1 cellular context compared by ENCODE assay signal in genomic region chr13:75326173-75327131, GRCh38.
TF ChIP-seq lines count a peak whose summit lies in the region.

No MANE protein-coding gene starts in this region.

TF ChIP-seq in GM12878, 131 proteins besides CTCF, POLR2A, EP300 and RAD21 (continued from another document):
- no peak for TF ChIP-seq TAF1 (IDR thresholded peaks at IDR 0.05; ENCODE audit: borderline replicate concordance, low read depth, low read length)
- TF ChIP-seq LARP7 (IDR thresholded peaks at IDR 0.05), result no peak
- no peak for TF ChIP-seq MXI1 (IDR thresholded peaks at IDR 0.05; ENCODE audit: low read depth, low read length)
- 0 out of 2 replicates have a peak, but pooled peaks have one; percentile 22 for TF ChIP-seq MLLT1 (IDR thresholded peaks at IDR 0.05)
- TF ChIP-seq ETV6 (conservative IDR thresholded peaks at IDR 0.05 in 1 of 2, IDR thresholded peaks at IDR 0.05 in 1 of 2; ENCODE audit: borderline replicate concordance in 1 of 2, low read depth in 1 of 2), result peak in 1 of 2 experiments; percentile 59; a peak in 1 of 4 replicates
- peak; percentile 53 to 83; a peak in 3 of 4 replicates for TF ChIP-seq SRF (IDR thresholded peaks at IDR 0.05; ENCODE audit: low read depth in 2 of 2, low read length in 2 of 2)
- TF ChIP-seq ZBTB40 (IDR thresholded peaks at IDR 0.05; ENCODE audit: borderline replicate concordance), result no peak
- TF ChIP-seq CREB1 (IDR thresholded peaks at IDR 0.05; ENCODE audit: low read depth), result peak; percentile 63; the same call in 1 of the 2 replicates
- TF ChIP-seq CEBPB (IDR thresholded peaks at IDR 0.05; ENCODE audit: borderline replicate concordance in 1 of 2, low read depth in 2 of 2, low read length in 2 of 2), result no peak
- TF ChIP-seq HDAC6 (IDR thresholded peaks at IDR 0.05; ENCODE audit: unreplicated experiment), result no peak
- no peak; the same call in 1 of the 2 replicates for TF ChIP-seq TCF7 (IDR thresholded peaks at IDR 0.05; ENCODE audit: borderline replicate concordance)
- TF ChIP-seq IKZF2 (IDR thresholded peaks at IDR 0.05), result no peak
- no peak for TF ChIP-seq CREM (IDR thresholded peaks at IDR 0.05; ENCODE audit: low read depth)
- TF ChIP-seq PAX5 (IDR thresholded peaks at IDR 0.05; ENCODE audit: borderline replicate concordance, low read depth, low read length), result no peak
- no peak for TF ChIP-seq DPF2 (IDR thresholded peaks at IDR 0.05)
- TF ChIP-seq, protein P1, sequence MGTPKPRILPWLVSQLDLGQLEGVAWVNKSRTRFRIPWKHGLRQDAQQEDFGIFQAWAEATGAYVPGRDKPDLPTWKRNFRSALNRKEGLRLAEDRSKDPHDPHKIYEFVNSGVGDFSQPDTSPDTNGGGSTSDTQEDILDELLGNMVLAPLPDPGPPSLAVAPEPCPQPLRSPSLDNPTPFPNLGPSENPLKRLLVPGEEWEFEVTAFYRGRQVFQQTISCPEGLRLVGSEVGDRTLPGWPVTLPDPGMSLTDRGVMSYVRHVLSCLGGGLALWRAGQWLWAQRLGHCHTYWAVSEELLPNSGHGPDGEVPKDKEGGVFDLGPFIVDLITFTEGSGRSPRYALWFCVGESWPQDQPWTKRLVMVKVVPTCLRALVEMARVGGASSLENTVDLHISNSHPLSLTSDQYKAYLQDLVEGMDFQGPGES (IDR thresholded peaks at IDR 0.05), result no peak
- TF ChIP-seq SP1 (IDR thresholded peaks at IDR 0.05; ENCODE audit: low read depth, low read length), result no peak
- TF ChIP-seq NFYA (IDR thresholded peaks at IDR 0.05; ENCODE audit: borderline replicate concordance, low read depth, low read length), result no peak
- TF ChIP-seq, protein P2, sequence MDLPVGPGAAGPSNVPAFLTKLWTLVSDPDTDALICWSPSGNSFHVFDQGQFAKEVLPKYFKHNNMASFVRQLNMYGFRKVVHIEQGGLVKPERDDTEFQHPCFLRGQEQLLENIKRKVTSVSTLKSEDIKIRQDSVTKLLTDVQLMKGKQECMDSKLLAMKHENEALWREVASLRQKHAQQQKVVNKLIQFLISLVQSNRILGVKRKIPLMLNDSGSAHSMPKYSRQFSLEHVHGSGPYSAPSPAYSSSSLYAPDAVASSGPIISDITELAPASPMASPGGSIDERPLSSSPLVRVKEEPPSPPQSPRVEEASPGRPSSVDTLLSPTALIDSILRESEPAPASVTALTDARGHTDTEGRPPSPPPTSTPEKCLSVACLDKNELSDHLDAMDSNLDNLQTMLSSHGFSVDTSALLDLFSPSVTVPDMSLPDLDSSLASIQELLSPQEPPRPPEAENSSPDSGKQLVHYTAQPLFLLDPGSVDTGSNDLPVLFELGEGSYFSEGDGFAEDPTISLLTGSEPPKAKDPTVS (IDR thresholded peaks at IDR 0.05; ENCODE audit: low read depth, low read length), result no peak
- TF ChIP-seq RB1 (IDR thresholded peaks at IDR 0.05; ENCODE audit: borderline replicate concordance), result no peak
- TF ChIP-seq ATF2 (IDR thresholded peaks at IDR 0.05; ENCODE audit: low read length), result no peak
- TF ChIP-seq CHD1 (IDR thresholded peaks at IDR 0.05; ENCODE audit: low read depth, low read length), result no peak
- TF ChIP-seq CHD4 (IDR thresholded peaks at IDR 0.05), result no peak
- no peak for TF ChIP-seq USF2 (IDR thresholded peaks at IDR 0.05; ENCODE audit: borderline replicate concordance, low read depth, low read length)
- no peak for TF ChIP-seq NR2C1 (IDR thresholded peaks at IDR 0.05)
- TF ChIP-seq GABPA (IDR thresholded peaks at IDR 0.05; ENCODE audit: low read depth), result 0 out of 2 replicates have a peak, but pooled peaks have one; percentile 27
- no peak for TF ChIP-seq BRCA1 (IDR thresholded peaks at IDR 0.05; ENCODE audit: low read depth, low read length)
- TF ChIP-seq SMARCA5 (IDR thresholded peaks at IDR 0.05), result no peak
- TF ChIP-seq FOS (IDR thresholded peaks at IDR 0.05; ENCODE audit: borderline replicate concordance, extremely low read depth, insufficient read length), result no peak
- no peak for TF ChIP-seq ASH2L (IDR thresholded peaks at IDR 0.05; ENCODE audit: borderline replicate concordance, low read depth)
- no peak for TF ChIP-seq KLF5 (IDR thresholded peaks at IDR 0.05; ENCODE audit: partially characterized antibody)
- no peak for TF ChIP-seq YY1 (IDR thresholded peaks at IDR 0.05; ENCODE audit: low read depth, low read length)
- TF ChIP-seq, protein P3, sequence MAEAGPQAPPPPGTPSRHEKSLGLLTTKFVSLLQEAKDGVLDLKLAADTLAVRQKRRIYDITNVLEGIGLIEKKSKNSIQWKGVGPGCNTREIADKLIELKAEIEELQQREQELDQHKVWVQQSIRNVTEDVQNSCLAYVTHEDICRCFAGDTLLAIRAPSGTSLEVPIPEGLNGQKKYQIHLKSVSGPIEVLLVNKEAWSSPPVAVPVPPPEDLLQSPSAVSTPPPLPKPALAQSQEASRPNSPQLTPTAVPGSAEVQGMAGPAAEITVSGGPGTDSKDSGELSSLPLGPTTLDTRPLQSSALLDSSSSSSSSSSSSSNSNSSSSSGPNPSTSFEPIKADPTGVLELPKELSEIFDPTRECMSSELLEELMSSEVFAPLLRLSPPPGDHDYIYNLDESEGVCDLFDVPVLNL (IDR thresholded peaks at IDR 0.05; ENCODE audit: low read depth, low read length), result no peak
- TF ChIP-seq STAT3 (IDR thresholded peaks at IDR 0.05; ENCODE audit: low read depth, low read length), result no peak
